ENCODE assay signal across 18 cellular contexts in genomic region chr7:100882769-100883526, GRCh38. TPM values are rescaled to one million over a fixed set of nuclear protein-coding genes. Genes with fewer than 3 reads are reported as not detected.
A peak's percentile ranks its signal among the peaks of the same experiment; 100 is the strongest.
DNase-seq lines count a peak whose midpoint lies in the region; ATAC-seq and TF ChIP-seq lines count a peak whose summit lies in the region.
"Had no signal": no experiment of that assay in that cellular context is flagged by ENCODE, and none has a peak within 500 bp of the region (broad histone marks: within the 10 kb centered on the region; RNA-seq: fewer than 3 reads in every experiment).

No MANE protein-coding gene starts in this region.

- peaks cover 54% of the 10 kb centered on the region for H3K36me3 ChIP-seq in H7 (replicated peaks; ENCODE audit: control insufficient read depth, insufficient read depth, low read length)
- H3K36me3 ChIP-seq in osteoblast (ENCODE audit: insufficient read depth, low read length) = peaks cover 91% of the 10 kb centered on the region

- no peak overlapping the region for H3K4me3 ChIP-seq in H7 (ENCODE audit: insufficient read depth, low read depth, low read length)
- H3K4me3 ChIP-seq in osteoblast (ENCODE audit: insufficient read depth, low read length) = no peak overlapping the region
- H3K4me3 ChIP-seq: ascending aorta, colonic mucosa, mucosa of descending colon, suprapubic skin had no signal

- peak overlapping the region; percentile 68 for H3K27ac Mint-ChIP-seq in activated naive CD4-positive, alpha-beta T cell treated with anti-CD3 and anti-CD28 coated beads for 36 hours
- peak overlapping the region; percentile 71 for H3K27ac Mint-ChIP-seq in activated naive CD8-positive, alpha-beta T cell treated with anti-CD3 and anti-CD28 coated beads, Interleukin-2, amount 50 U/mL, for 24 hours

- peaks cover 24% of the 10 kb centered on the region for H4K20me1 ChIP-seq in osteoblast (ENCODE audit: insufficient read depth, low read length)

- no peak for ATAC-seq in activated naive CD8-positive, alpha-beta T cell treated with anti-CD3 and anti-CD28 coated beads, Interleukin-2, amount 50 U/mL, for 24 hours
- no peak for ATAC-seq in GM21528 (IDR thresholded peaks at IDR 0.05; ENCODE audit: low FRiP score, unreplicated experiment)
- no peak for ATAC-seq in HG03565 (IDR thresholded peaks at IDR 0.05; ENCODE audit: unreplicated experiment)
- ATAC-seq: left colon, mucosa of descending colon had no signal

- peaks cover 82% of the 10 kb centered on the region for H3K36me3 Mint-ChIP-seq in activated naive CD4-positive, alpha-beta T cell treated with anti-CD3 and anti-CD28 coated beads for 36 hours (ENCODE audit: low read depth)
- peaks cover 84% of the 10 kb centered on the region for H3K36me3 Mint-ChIP-seq in activated naive CD8-positive, alpha-beta T cell treated with anti-CD3 and anti-CD28 coated beads, Interleukin-2, amount 50 U/mL, for 24 hours (ENCODE audit: low read depth)

- TF ChIP-seq CTCF in osteoblast (IDR thresholded peaks at IDR 0.05; ENCODE audit: extremely low read depth, low read depth, low read length) = no peak

- no peak overlapping the region for H3K4me2 ChIP-seq in osteoblast (ENCODE audit: insufficient read depth, low read length)

- H2AFZ ChIP-seq in osteoblast (ENCODE audit: low read length) = no peak overlapping the region

- H3K9me3 Mint-ChIP-seq in activated naive CD4-positive, alpha-beta T cell treated with anti-CD3 and anti-CD28 coated beads for 36 hours = no peaks in the 10 kb centered on the region
- H3K9me3 Mint-ChIP-seq in activated naive CD8-positive, alpha-beta T cell treated with anti-CD3 and anti-CD28 coated beads, Interleukin-2, amount 50 U/mL, for 24 hours = no peaks in the 10 kb centered on the region

- peaks cover 83% of the 10 kb centered on the region for H3K79me2 ChIP-seq in osteoblast (ENCODE audit: insufficient read depth, low read length)

- no peaks in the 10 kb centered on the region for H3K9me3 ChIP-seq in osteoblast (ENCODE audit: low read depth, low read length)
- H3K9me3 ChIP-seq: ascending aorta, colonic mucosa, mucosa of descending colon, suprapubic skin had no signal

- H3K27ac ChIP-seq in osteoblast (ENCODE audit: low read depth, low read length) = no peak overlapping the region
- H3K27ac ChIP-seq: ascending aorta, colonic mucosa, epithelial cell of prostate, suprapubic skin had no signal

- H3K27me3 Mint-ChIP-seq in activated naive CD4-positive, alpha-beta T cell treated with anti-CD3 and anti-CD28 coated beads for 36 hours (ENCODE audit: low read depth) = no peaks in the 10 kb centered on the region
- no peaks in the 10 kb centered on the region for H3K27me3 Mint-ChIP-seq in activated naive CD8-positive, alpha-beta T cell treated with anti-CD3 and anti-CD28 coated beads, Interleukin-2, amount 50 U/mL, for 24 hours

- CTCF ChIA-PET in activated naive CD4-positive, alpha-beta T cell treated with anti-CD3 and anti-CD28 coated beads for 36 hours (lab: Charles Lee) = no interaction called here

- no peaks in the 10 kb centered on the region for H3K27me3 ChIP-seq in H7 (ENCODE audit: control insufficient read depth, insufficient read depth, low read length)
- H3K27me3 ChIP-seq in osteoblast (ENCODE audit: insufficient read depth, low read length) = no peaks in the 10 kb centered on the region
- H3K27me3 ChIP-seq: ascending aorta, colonic mucosa, suprapubic skin had no signal

- intact Hi-C loops in activated naive CD4-positive, alpha-beta T cell treated with anti-CD3 and anti-CD28 coated beads for 36 hours (cut with micrococcal nuclease) = no loop called here

- no peak overlapping the region for H3K4me3 Mint-ChIP-seq in activated naive CD4-positive, alpha-beta T cell treated with anti-CD3 and anti-CD28 coated beads for 36 hours
- no peak overlapping the region for H3K4me3 Mint-ChIP-seq in activated naive CD8-positive, alpha-beta T cell treated with anti-CD3 and anti-CD28 coated beads, Interleukin-2, amount 50 U/mL, for 24 hours

- H3K4me1 Mint-ChIP-seq in activated naive CD4-positive, alpha-beta T cell treated with anti-CD3 and anti-CD28 coated beads for 36 hours (ENCODE audit: low read depth) = peaks cover 53% of the 10 kb centered on the region
- peaks cover 54% of the 10 kb centered on the region for H3K4me1 Mint-ChIP-seq in activated naive CD8-positive, alpha-beta T cell treated with anti-CD3 and anti-CD28 coated beads, Interleukin-2, amount 50 U/mL, for 24 hours

- no peak for DNase-seq in activated naive CD4-positive, alpha-beta T cell treated with anti-CD3 and anti-CD28 coated beads for 36 hours
- DNase-seq in activated naive CD4-positive, alpha-beta T cell treated with anti-CD3 and anti-CD28 coated beads, Interleukin-2, amount 50 U/mL, for 16 hours = no peak
- DNase-seq in H7 (peak; percentile 37), osteoblast (ENCODE audit: insufficient read length, low spot score, missing footprints) (peak; percentile 51), NCI-H524 treated with DMSO at 0.1 percent for 48 hours (lab: John Stamatoyannopoulos, UW) (no peak)
- no peak for DNase-seq in activated naive CD8-positive, alpha-beta T cell treated with anti-CD3 and anti-CD28 coated beads, Interleukin-2, amount 50 U/mL, for 24 hours
- DNase-seq: colonic mucosa, foreskin melanocyte, GDM1, left colon, mucosa of descending colon, NCI-H1694, occipital lobe had no signal

- H3K4me1 ChIP-seq in osteoblast (ENCODE audit: insufficient read depth, low read length) = no peaks in the 10 kb centered on the region

RNA-seq across cellular contexts. Expression of gene UFSP1, which starts 6.6 kb away (rescaled TPM):
- 1 to 10 TPM in 1 of 2 experiments, under 1 TPM in 1; 0.64 to 1.4 TPM for total RNA-seq in activated naive CD4-positive, alpha-beta T cell treated with anti-CD3 and anti-CD28 coated beads for 36 hours
- total RNA-seq in H7 (2014; rRNA removed; shearing (Covaris generic)) = 7.7 and 12.2 TPM in 2 replicates
- 4.7 and 5.8 TPM in 2 replicates for total RNA-seq in osteoblast

RNA-seq across cellular contexts. Expression of gene SRRT, which starts 8.0 kb away (rescaled TPM):
- 100 to 1,000 TPM; 166 to 169 TPM for total RNA-seq in activated naive CD4-positive, alpha-beta T cell treated with anti-CD3 and anti-CD28 coated beads for 36 hours
- total RNA-seq in H7 (2014; rRNA removed; shearing (Covaris generic)) = 82.8 and 101 TPM in 2 replicates
- 31.2 and 42.0 TPM in 2 replicates for total RNA-seq in osteoblast

RNA-seq across cellular contexts. Expression of gene ACHE, which starts 12.7 kb away (rescaled TPM):
- not detected for total RNA-seq in activated naive CD4-positive, alpha-beta T cell treated with anti-CD3 and anti-CD28 coated beads for 36 hours
- 17.3 and 19.2 TPM in 2 replicates for total RNA-seq in H7 (2014; rRNA removed; shearing (Covaris generic))
- under 0.01 TPM in 2 replicates for total RNA-seq in osteoblast

RNA-seq across cellular contexts. Expression of gene TRIP6, which starts 15.8 kb away (rescaled TPM):
- 10 to 100 TPM; 19.8 to 21.0 TPM for total RNA-seq in activated naive CD4-positive, alpha-beta T cell treated with anti-CD3 and anti-CD28 coated beads for 36 hours
- total RNA-seq in H7 (2014; rRNA removed; shearing (Covaris generic)) = 95.7 and 118 TPM in 2 replicates
- 115 TPM in 2 replicates for total RNA-seq in osteoblast

RNA-seq across cellular contexts. Expression of gene SLC12A9, which starts 30.4 kb away (rescaled TPM):
- total RNA-seq in activated naive CD4-positive, alpha-beta T cell treated with anti-CD3 and anti-CD28 coated beads for 36 hours = 10 to 100 TPM; 10.1 to 10.5 TPM
- 21.9 and 27.9 TPM in 2 replicates for total RNA-seq in H7 (2014; rRNA removed; shearing (Covaris generic))
- 19.5 and 20.0 TPM in 2 replicates for total RNA-seq in osteoblast

Comparison
In these comparisons a context has a peak if more than half of its experiments do, and no peak if none do; other contexts are left out.
1. DNase-seq: peak in H7 (single experiment) and osteoblast (single experiment); none in activated naive CD4-positive, alpha-beta T cell treated with anti-CD3 and anti-CD28 coated beads for 36 hours (single experiment), activated naive CD4-positive, alpha-beta T cell treated with anti-CD3 and anti-CD28 coated beads, Interleukin-2, amount 50 U/mL, for 16 hours (single experiment), activated naive CD8-positive, alpha-beta T cell treated with anti-CD3 and anti-CD28 coated beads, Interleukin-2, amount 50 U/mL, for 24 hours (single experiment) and NCI-H524 treated with DMSO at 0.1 percent for 48 hours (single experiment).
2. RNA of gene ACHE, which starts 12.7 kb away (total RNA-seq): 17.3 to 19.2 TPM in H7; not detected in activated naive CD4-positive, alpha-beta T cell treated with anti-CD3 and anti-CD28 coated beads for 36 hours and under 0.01 TPM in osteoblast; every median in the first group is over 10 times any median in the second.